ENCODE assay signal across 8 cellular contexts in the genomic region with DNA sequence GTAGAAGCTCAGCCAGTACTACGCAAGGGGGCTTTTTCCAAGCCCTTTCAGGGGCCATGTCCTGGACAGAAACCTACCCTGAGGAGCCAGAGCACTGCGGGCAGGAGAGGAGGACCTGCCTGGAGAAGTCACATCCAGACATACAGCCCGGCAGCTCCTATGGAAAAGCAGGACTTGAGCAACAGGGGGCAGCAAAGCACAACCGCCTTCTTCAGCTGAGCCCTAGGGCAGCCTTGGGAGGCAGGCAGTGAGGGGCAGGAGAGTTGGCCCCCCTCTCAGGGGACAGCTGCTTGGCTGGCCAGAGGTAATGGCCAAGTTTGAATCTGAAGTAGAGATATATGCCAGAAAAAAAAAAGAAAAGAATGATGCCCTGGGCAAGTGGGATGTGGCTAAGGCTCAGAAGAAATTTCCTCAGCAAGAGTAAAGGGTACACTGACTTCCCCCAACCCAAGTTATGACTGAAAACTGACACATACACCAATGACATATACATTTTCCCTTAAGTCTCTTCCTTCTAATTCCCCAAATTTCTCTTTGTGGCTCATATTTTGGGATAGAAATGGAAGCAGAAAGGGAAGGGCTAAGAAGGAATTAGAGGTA. TPM values are rescaled to one million over a fixed set of nuclear protein-coding genes. Genes with fewer than 3 reads are reported as not detected.
A peak's percentile ranks its signal among the peaks of the same experiment; 100 is the strongest.
DNase-seq lines count a peak whose midpoint lies in the region; ATAC-seq, FAIRE-seq and TF ChIP-seq lines count a peak whose summit lies in the region.

No MANE protein-coding gene starts in this region.

- H3K9me3 ChIP-seq in osteoblast (ENCODE audit: low read depth, low read length) = no peaks in the 10 kb centered on the region

- no peaks in the 10 kb centered on the region for H3K79me2 ChIP-seq in osteoblast (ENCODE audit: insufficient read depth, low read length)

- H3K27me3 ChIP-seq in foreskin keratinocyte = peaks cover 23% of the 10 kb centered on the region
- H3K27me3 ChIP-seq in osteoblast (ENCODE audit: insufficient read depth, low read length) = peaks cover 3% of the 10 kb centered on the region

- no peaks in the 10 kb centered on the region for H3K36me3 ChIP-seq in osteoblast (ENCODE audit: insufficient read depth, low read length)

- H2AFZ ChIP-seq in osteoblast (ENCODE audit: low read length) = peak overlapping the region; percentile 54

- no peak for FAIRE-seq in GM12891 (lab: Jason Lieb, UNC)

- TF ChIP-seq CTCF in foreskin keratinocyte (conservative IDR thresholded peaks at IDR 0.05) = peak; percentile 63
- TF ChIP-seq CTCF in osteoblast (IDR thresholded peaks at IDR 0.05; ENCODE audit: extremely low read depth, low read depth, low read length) = peak; percentile 80

- no peak overlapping the region for H3K4me2 ChIP-seq in osteoblast (ENCODE audit: insufficient read depth, low read length)

- H3K27ac ChIP-seq in foreskin keratinocyte = no peak overlapping the region
- H3K27ac ChIP-seq in osteoblast (ENCODE audit: low read depth, low read length) = no peak overlapping the region

- peak; percentile 68 for ATAC-seq in foreskin keratinocyte

- no peak overlapping the region for H3K4me3 ChIP-seq in Jurkat, Clone E6-1 (ENCODE audit: low read length)
- H3K4me3 ChIP-seq in osteoblast (ENCODE audit: insufficient read depth, low read length) = no peak overlapping the region

- DNase-seq in 8988T (peak; percentile 49), GM03348 (ENCODE audit: low spot score) (peak; percentile 83), SW480 (ENCODE audit: low spot score) (peak; percentile 5), foreskin keratinocyte (peak in 1 of 2 donors; percentile 14), osteoblast (ENCODE audit: insufficient read length, low spot score, missing footprints) (peak; percentile 92), SW 1271 (lab: John Stamatoyannopoulos, UW) (no peak), GM12891 (ENCODE audit: insufficient read length, low spot score) (no peak)
- DNase-seq in Jurkat, Clone E6-1 (ENCODE audit: low read depth, low spot score) = peak; percentile 25

- TF ChIP-seq POLR2A in GM12891 (IDR thresholded peaks at IDR 0.05; ENCODE audit: low read depth, low read length) = no peak

- H4K20me1 ChIP-seq in osteoblast (ENCODE audit: insufficient read depth, low read length) = no peaks in the 10 kb centered on the region

- no peaks in the 10 kb centered on the region for H3K4me1 ChIP-seq in foreskin keratinocyte
- H3K4me1 ChIP-seq in osteoblast (ENCODE audit: insufficient read depth, low read length) = peaks cover 4% of the 10 kb centered on the region

TF ChIP-seq in GM12891, 5 proteins besides CTCF, POLR2A, EP300 and RAD21:
- TF ChIP-seq PAX5 (IDR thresholded peaks at IDR 0.05; ENCODE audit: insufficient read depth, low read length, severe bottlenecking) (no peak), SPI1 (IDR thresholded peaks at IDR 0.05; ENCODE audit: low read depth, low read length) (no peak), POU2F2 (IDR thresholded peaks at IDR 0.05; ENCODE audit: low read depth, low read length) (no peak), TAF1 (IDR thresholded peaks at IDR 0.05; ENCODE audit: low read depth, low read length) (no peak), POLR2AphosphoS5 (IDR thresholded peaks at IDR 0.05; ENCODE audit: low read depth, low read length) (no peak)

RNA-seq across cellular contexts. Expression of a gene that starts 56.9 kb away (rescaled TPM):
- not detected for polyA plus RNA-seq in Jurkat, Clone E6-1 (2012; ENCODE audit: insufficient read depth, insufficient read length)
- total RNA-seq in foreskin keratinocyte (not detected in 2 replicates), osteoblast (2.2 and 4.4 TPM in 2 replicates)
- polyA plus RNA-seq in foreskin keratinocyte = not detected in 2 replicates
- polyA plus RNA-seq in GM12891 (2012; ENCODE audit: low read depth, missing spikeins) = 0.04 TPM

RNA-seq across cellular contexts. Expression of a gene that starts 60.0 kb away (rescaled TPM):
- polyA plus RNA-seq in Jurkat, Clone E6-1 (2012; ENCODE audit: insufficient read depth, insufficient read length) = not detected
- total RNA-seq in foreskin keratinocyte = not detected in 2 replicates
- polyA plus RNA-seq in foreskin keratinocyte = not detected in 2 replicates
- 0.59 and 1.1 TPM in 2 replicates for total RNA-seq in osteoblast
- not detected for polyA plus RNA-seq in GM12891 (2012; ENCODE audit: low read depth, missing spikeins)

Comparison
In these comparisons a context has a peak if more than half of its experiments do, and no peak if none do; other contexts are left out.
1. DNase-seq: peak in 8988T (single experiment), GM03348 (single experiment), Jurkat, Clone E6-1 (single experiment), SW480 (single experiment) and osteoblast (single experiment); none in SW 1271 (0 of 2) and GM12891 (single experiment).